In the genomic region with DNA sequence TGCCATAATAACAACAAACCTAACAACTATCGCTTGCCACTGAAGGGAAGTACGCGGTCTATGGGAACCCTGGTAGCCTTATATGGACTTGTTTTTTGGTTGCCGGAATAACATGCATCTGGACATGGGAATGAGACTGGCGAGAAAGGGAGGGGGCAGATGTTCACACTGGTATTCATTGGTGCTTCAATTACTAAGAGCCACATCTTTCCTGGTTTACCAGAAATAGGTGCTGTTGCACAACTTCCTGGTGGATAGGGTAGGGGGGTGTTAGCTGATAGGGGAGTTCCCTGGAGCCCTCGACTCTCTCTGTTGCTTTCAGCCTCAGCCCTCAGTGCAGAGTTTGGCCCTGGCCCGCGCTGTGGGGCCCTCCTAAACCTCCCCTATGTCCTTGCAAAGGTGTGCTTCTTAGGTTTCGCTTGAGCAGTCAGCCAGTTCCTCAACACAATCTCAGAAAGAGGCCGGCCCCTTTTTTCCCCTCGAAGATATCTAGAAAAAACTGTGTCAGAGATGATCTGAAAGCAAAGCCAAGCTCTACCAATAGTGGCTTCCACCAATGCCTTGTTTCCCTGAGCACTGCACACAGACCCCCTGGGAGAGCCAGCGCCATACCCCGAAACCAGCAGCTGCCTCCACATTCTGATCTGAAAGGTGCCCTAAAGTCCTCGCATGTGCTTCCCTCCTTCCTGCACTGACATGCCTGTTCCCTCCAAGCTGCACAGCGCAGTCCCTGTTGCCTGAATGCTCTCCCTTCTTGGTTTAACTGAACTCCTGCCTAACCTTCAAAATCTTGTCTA, we compare ENCODE assay signal across 10 cellular contexts. TPM values are rescaled to one million over a fixed set of nuclear protein-coding genes. Genes with fewer than 3 reads are reported as not detected.
DNase-seq lines count a peak whose midpoint lies in the region; ATAC-seq, FAIRE-seq and TF ChIP-seq lines count a peak whose summit lies in the region.
"Had no signal": no experiment of that assay in that cellular context is flagged by ENCODE, and none has a peak within 500 bp of the region (broad histone marks: within the 10 kb centered on the region; RNA-seq: fewer than 3 reads in every experiment).

No MANE protein-coding gene starts in this region.

- H3K27me3 ChIP-seq in AG04450 (ENCODE audit: control insufficient read depth, insufficient read depth, low read length): no peaks in the 10 kb centered on the region
- peaks cover 9% of the 10 kb centered on the region for H3K27me3 ChIP-seq in fibroblast of lung (ENCODE audit: control insufficient read depth, insufficient read depth, low read length)

- no peaks in the 10 kb centered on the region for H3K9me3 ChIP-seq in AG04450 (ENCODE audit: control insufficient read depth, insufficient read depth, low read length)
- no peaks in the 10 kb centered on the region for H3K9me3 ChIP-seq in fibroblast of lung (ENCODE audit: control insufficient read depth, insufficient read depth, low read depth, low read length)

- no peaks in the 10 kb centered on the region for H4K20me1 ChIP-seq in fibroblast of lung (ENCODE audit: control insufficient read depth, extremely low read depth, insufficient read depth, low read length)

- H3K36me3 ChIP-seq in fibroblast of lung (ENCODE audit: control insufficient read depth, insufficient read depth, low read length): no peaks in the 10 kb centered on the region

- TF ChIP-seq CTCF in AG04450 (IDR thresholded peaks at IDR 0.05; ENCODE audit: low read depth, low read length): no peak
- TF ChIP-seq CTCF in fibroblast of lung (conservative IDR thresholded peaks at IDR 0.05 in 1 of 2, IDR thresholded peaks at IDR 0.05 in 1 of 2; ENCODE audit: low read depth in 1 of 2, low read length in 2 of 2): no peak

- H3K9ac ChIP-seq in fibroblast of lung (ENCODE audit: insufficient read depth, low read length): no peak overlapping the region

- no peaks in the 10 kb centered on the region for H3K4me1 ChIP-seq in fibroblast of lung (ENCODE audit: control insufficient read depth, extremely low read depth, insufficient read depth, low read length)

- peak overlapping the region; percentile 11 for H2AFZ ChIP-seq in fibroblast of lung (ENCODE audit: low read length)

- no peak overlapping the region for H3K4me2 ChIP-seq in fibroblast of lung (ENCODE audit: extremely low read depth, insufficient read depth, low read length)

- H3K79me2 ChIP-seq in fibroblast of lung (ENCODE audit: control insufficient read depth, insufficient read depth, low read length): no peaks in the 10 kb centered on the region

- peak; percentile 38 for DNase-seq in AG04450 (ENCODE audit: low read depth, low spot score)
- peak in 1 of 2 donors; percentile 82 for DNase-seq in fibroblast of lung (ENCODE audit: low read depth in 2 of 2)
- DNase-seq in NCI-H2227 treated with DMSO at 0.1 percent for 48 hours (lab: John Stamatoyannopoulos, UW): no peak
- DNase-seq in urothelium cell line (ENCODE audit: low spot score): no peak
- DNase-seq in stimulated activated CD4-positive, alpha-beta T cell treated with anti-CD3 and anti-CD28 coated beads, Interleukin-4, amount 100 ng/mL, for 4 hours: no peak
- no peak for DNase-seq in activated gamma-delta T cell (lab: John Stamatoyannopoulos, UW)
- DNase-seq: activated naive CD8-positive, alpha-beta T cell treated with anti-CD3 and anti-CD28 coated beads for 36 hours; NCI-H1092 treated with DMSO at 0.1 percent for 48 hours had no signal

- H3K27ac ChIP-seq in AG04450 (ENCODE audit: low read depth, low read length) (no peak overlapping the region), fibroblast of lung (ENCODE audit: insufficient read depth, low read length) (no peak overlapping the region)

- POLR2A ChIA-PET in AG04450 (lab: Yijun Ruan, JAX): no interaction called here

- ATAC-seq in GM19351 (IDR thresholded peaks at IDR 0.05; ENCODE audit: unreplicated experiment) (peak; percentile 92), HG03196 (IDR thresholded peaks at IDR 0.05; ENCODE audit: unreplicated experiment) (peak; percentile 54)

- no peak overlapping the region for H3K4me3 ChIP-seq in AG04450 (ENCODE audit: low read depth, low read length)
- peak overlapping the region in 1 of 4 experiments; percentile 29 for H3K4me3 ChIP-seq in fibroblast of lung (replicated peaks in 1 of 4; ENCODE audit: control extremely low read depth in 1 of 4, insufficient read depth in 1 of 4, low read depth in 3 of 4, low read length in 4 of 4)

- FAIRE-seq in urothelium cell line (lab: Jason Lieb, UNC): no peak

- CTCF ChIA-PET in AG04450 (lab: Charles Lee): no interaction called here

RNA-seq across cellular contexts. Expression of a gene that starts 13.5 kb away (rescaled TPM):
- polyA plus RNA-seq in AG04450 (2011; rRNA removed) (51.3 and 53.2 TPM in 2 replicates), fibroblast of lung (1.5 and 3.3 TPM in 2 replicates)
- polyA minus RNA-seq in AG04450 (2011; rRNA and poly(A)+ RNA removed): 27.7 and 28.2 TPM in 2 replicates
- total RNA-seq in fibroblast of lung: 1.3 and 2.1 TPM in 2 replicates
- polyA plus RNA-seq in fibroblast of lung (2012): 1.3 and 3.3 TPM in 2 replicates
- polyA minus RNA-seq in fibroblast of lung (ENCODE audit: low replicate concordance): 6.6 TPM in 1 of 2 replicates, not detected in the other

Comparison
In these comparisons a context has a peak if more than half of its experiments do, and no peak if none do; other contexts are left out.
1. RNA of a gene that starts 13.5 kb away (polyA plus RNA-seq): 51.3 to 53.2 TPM in AG04450; 1.3 to 3.3 TPM in fibroblast of lung; every median in the first group is over 10 times any median in the second.